In genomic region chr4:36278789-36279188, GRCh38 we compare ENCODE assay signal across 22 cellular contexts. TPM values are rescaled to one million over a fixed set of nuclear protein-coding genes. Genes with fewer than 3 reads are reported as not detected.
A peak's percentile ranks its signal among the peaks of the same experiment; 100 is the strongest.
DNase-seq lines count a peak whose midpoint lies in the region; ATAC-seq and TF ChIP-seq lines count a peak whose summit lies in the region.
"Had no signal": no experiment of that assay in that cellular context is flagged by ENCODE, and none has a peak within 500 bp of the region (broad histone marks: within the 10 kb centered on the region; RNA-seq: fewer than 3 reads in every experiment).

No MANE protein-coding gene starts in this region.

- CTCF ChIA-PET in MCF 10A (lab: Yijun Ruan, JAX): no interaction called here
- CTCF ChIA-PET in naive thymus-derived CD4-positive, alpha-beta T cell (lab: Charles Lee): no interaction called here

- no peaks in the 10 kb centered on the region for H3K27me3 ChIP-seq in breast epithelium
- no peaks in the 10 kb centered on the region for H3K27me3 ChIP-seq in naive thymus-derived CD4-positive, alpha-beta T cell (ENCODE audit: control insufficient read depth in 2 of 2, insufficient read depth in 2 of 2, low read length in 2 of 2)

- H3K36me3 Mint-ChIP-seq in MCF 10A (ENCODE audit: insufficient read depth, unreplicated experiment): no peaks in the 10 kb centered on the region
- peaks cover 1% of the 10 kb centered on the region for H3K36me3 Mint-ChIP-seq in activated naive CD8-positive, alpha-beta T cell
- H3K36me3 Mint-ChIP-seq in naive thymus-derived CD4-positive, alpha-beta T cell: peaks cover 0 to 24% (median 0%) of the 10 kb centered on the region in 5 donors

- BruUV-seq in MCF 10A (replicated peaks; lab: Mats Ljungman, UMichigan): no TSS peak

- H3K27me3 Mint-ChIP-seq in MCF 10A (ENCODE audit: insufficient read depth, unreplicated experiment): no peaks in the 10 kb centered on the region
- H3K27me3 Mint-ChIP-seq in activated naive CD8-positive, alpha-beta T cell: no peaks in the 10 kb centered on the region
- H3K27me3 Mint-ChIP-seq in naive thymus-derived CD4-positive, alpha-beta T cell: no peaks in the 10 kb centered on the region

- no peak overlapping the region for H3K4me3 Mint-ChIP-seq in MCF 10A (ENCODE audit: unreplicated experiment)
- no peak overlapping the region for H3K4me3 Mint-ChIP-seq in activated naive CD8-positive, alpha-beta T cell
- H3K4me3 Mint-ChIP-seq in naive thymus-derived CD4-positive, alpha-beta T cell: no peak overlapping the region
- H3K4me3 Mint-ChIP-seq: activated B cell treated with CpG ODN at 0.5 μM for 24 hours, T-helper 17 cell had no signal

- H3K27ac ChIP-seq in breast epithelium: no peak overlapping the region
- no peak overlapping the region for H3K27ac ChIP-seq in naive thymus-derived CD4-positive, alpha-beta T cell (ENCODE audit: low read depth, low read length)
- H3K27ac ChIP-seq: KMS-11 had no signal

- TF ChIP-seq POLR2A in breast epithelium (IDR thresholded peaks at IDR 0.05): no peak

- H3K4me1 ChIP-seq in breast epithelium: no peaks in the 10 kb centered on the region
- H3K4me1 ChIP-seq in naive thymus-derived CD4-positive, alpha-beta T cell (ENCODE audit: control insufficient read depth in 2 of 2, insufficient read depth in 2 of 2, low read length in 2 of 2): peaks cover 0 to 20% of the 10 kb centered on the region in 2 donors

- peaks cover 30% of the 10 kb centered on the region for H3K4me1 Mint-ChIP-seq in MCF 10A (ENCODE audit: insufficient read depth, unreplicated experiment)
- H3K4me1 Mint-ChIP-seq in activated naive CD8-positive, alpha-beta T cell (ENCODE audit: low read depth): peaks cover 25% of the 10 kb centered on the region
- H3K4me1 Mint-ChIP-seq in naive thymus-derived CD4-positive, alpha-beta T cell: peaks cover 0 to 61% (median 7%) of the 10 kb centered on the region in 7 donors
- H3K4me1 Mint-ChIP-seq: activated B cell treated with CpG ODN at 0.5 μM for 24 hours had no signal

- intact Hi-C loops in MCF 10A (cut with micrococcal nuclease) (no loop called here), breast epithelium (cut with DNase I; ENCODE audit: low total_unique reads) (loop anchor here (5.0 kb wide), 1 partner anchor 431 kb away; no protein-coding TSS in a partner anchor)
- intact Hi-C loops in naive thymus-derived CD4-positive, alpha-beta T cell (cut with micrococcal nuclease): loop anchor here (1.0 to 2.0 kb wide), 3 partner anchors 7 to 14 kb away; no protein-coding TSS in a partner anchor

- H3K36me3 ChIP-seq in breast epithelium: no peaks in the 10 kb centered on the region
- H3K36me3 ChIP-seq in naive thymus-derived CD4-positive, alpha-beta T cell (ENCODE audit: control insufficient read depth in 2 of 3, insufficient read depth in 3 of 3, low read length in 3 of 3): no peaks in the 10 kb centered on the region

- DNase-seq in MCF 10A (ENCODE audit: unreplicated experiment) (peak; percentile 72), breast epithelium (ENCODE audit: low spot score in 2 of 2) (no peak), T1000 (lab: John Stamatoyannopoulos, UW) (no peak), islet precursor cell (no peak)
- DNase-seq in naive thymus-derived CD4-positive, alpha-beta T cell: no peak
- DNase-seq: activated B cell treated with CpG ODN at 0.5 μM for 24 hours; activated CD8-positive, alpha-beta memory T cell treated with anti-CD3 and anti-CD28 coated beads, Interleukin-2, amount 50 U/mL, for 48 hours; COR-L47; dermis blood vessel endothelial cell; EL; NCI-H1092; NCI-H524 treated with DMSO at 0.1 percent for 48 hours; occipital lobe; T-helper 17 cell had no signal

- POLR2A ChIA-PET in MCF 10A (lab: Yijun Ruan, JAX): no interaction called here
- POLR2A ChIA-PET in naive thymus-derived CD4-positive, alpha-beta T cell (lab: Charles Lee): no interaction called here

- H3K9me3 ChIP-seq in breast epithelium: no peaks in the 10 kb centered on the region
- H3K9me3 ChIP-seq in naive thymus-derived CD4-positive, alpha-beta T cell (ENCODE audit: control insufficient read depth in 2 of 3, low read length in 3 of 3): no peaks in the 10 kb centered on the region

- peak overlapping the region; percentile 54 for H3K27ac Mint-ChIP-seq in MCF 10A (ENCODE audit: low read depth, unreplicated experiment)
- peak overlapping the region; percentile 64 for H3K27ac Mint-ChIP-seq in activated naive CD8-positive, alpha-beta T cell
- H3K27ac Mint-ChIP-seq in naive thymus-derived CD4-positive, alpha-beta T cell: peak overlapping the region in 2 of 9 donors; percentile 5 to 47
- H3K27ac Mint-ChIP-seq: activated B cell treated with CpG ODN at 0.5 μM for 24 hours, T-helper 17 cell had no signal

- no peak for TF ChIP-seq CTCF in MCF 10A (IDR thresholded peaks at IDR 0.05; ENCODE audit: unreplicated experiment)
- no peak for TF ChIP-seq CTCF in breast epithelium (IDR thresholded peaks at IDR 0.05)

- peak; percentile 38 for ATAC-seq in naive thymus-derived CD4-positive, alpha-beta T cell
- no peak for ATAC-seq in HG03521 (IDR thresholded peaks at IDR 0.05; ENCODE audit: unreplicated experiment)
- ATAC-seq: HCT116, left lobe of liver, sciatic nerve, T-helper 17 cell had no signal

- no peaks in the 10 kb centered on the region for H3K9me3 Mint-ChIP-seq in MCF 10A (ENCODE audit: unreplicated experiment)
- H3K9me3 Mint-ChIP-seq in activated naive CD8-positive, alpha-beta T cell (ENCODE audit: low read depth): no peaks in the 10 kb centered on the region
- peaks cover 0 to 11% (median 0%) of the 10 kb centered on the region in 11 donors for H3K9me3 Mint-ChIP-seq in naive thymus-derived CD4-positive, alpha-beta T cell
- H3K9me3 Mint-ChIP-seq: activated B cell treated with CpG ODN at 0.5 μM for 24 hours had no signal

- no peak overlapping the region for H3K4me3 ChIP-seq in breast epithelium
- H3K4me3 ChIP-seq in naive thymus-derived CD4-positive, alpha-beta T cell (ENCODE audit: low read length): no peak overlapping the region

RNA-seq across cellular contexts. Expression of gene DTHD1, which starts 2.6 kb away (rescaled TPM):
- not detected in 2 replicates for total RNA-seq in MCF 10A (2022)
- under 1 TPM; 0.29 to 0.48 (median 0.33) TPM for total RNA-seq in breast epithelium
- 1 to 10 TPM in 1 of 5 experiments, under 1 TPM in 2, not detected in 2; 0.10 to 5.2 (median 0.72) TPM for total RNA-seq in naive thymus-derived CD4-positive, alpha-beta T cell
- polyA plus RNA-seq in naive thymus-derived CD4-positive, alpha-beta T cell: not detected
- total RNA-seq: activated B cell treated with CpG ODN at 0.5 μM for 24 hours, dermis blood vessel endothelial cell, epithelial cell of proximal tubule, urinary bladder had no signal

RNA-seq across cellular contexts. Expression of gene ARAP2, which starts 34.5 kb away (rescaled TPM):
- total RNA-seq in MCF 10A (2022): 10.9 and 12.0 TPM in 2 replicates
- 10 to 100 TPM; 21.3 to 71.4 (median 23.2) TPM for total RNA-seq in breast epithelium
- 10 to 100 TPM; 39.7 to 78.5 (median 44.7) TPM for total RNA-seq in naive thymus-derived CD4-positive, alpha-beta T cell
- polyA plus RNA-seq in naive thymus-derived CD4-positive, alpha-beta T cell: 10 to 100 TPM; 10.4 to 13.8 TPM
